10 cellular contexts compared by ENCODE assay signal in the genomic region with DNA sequence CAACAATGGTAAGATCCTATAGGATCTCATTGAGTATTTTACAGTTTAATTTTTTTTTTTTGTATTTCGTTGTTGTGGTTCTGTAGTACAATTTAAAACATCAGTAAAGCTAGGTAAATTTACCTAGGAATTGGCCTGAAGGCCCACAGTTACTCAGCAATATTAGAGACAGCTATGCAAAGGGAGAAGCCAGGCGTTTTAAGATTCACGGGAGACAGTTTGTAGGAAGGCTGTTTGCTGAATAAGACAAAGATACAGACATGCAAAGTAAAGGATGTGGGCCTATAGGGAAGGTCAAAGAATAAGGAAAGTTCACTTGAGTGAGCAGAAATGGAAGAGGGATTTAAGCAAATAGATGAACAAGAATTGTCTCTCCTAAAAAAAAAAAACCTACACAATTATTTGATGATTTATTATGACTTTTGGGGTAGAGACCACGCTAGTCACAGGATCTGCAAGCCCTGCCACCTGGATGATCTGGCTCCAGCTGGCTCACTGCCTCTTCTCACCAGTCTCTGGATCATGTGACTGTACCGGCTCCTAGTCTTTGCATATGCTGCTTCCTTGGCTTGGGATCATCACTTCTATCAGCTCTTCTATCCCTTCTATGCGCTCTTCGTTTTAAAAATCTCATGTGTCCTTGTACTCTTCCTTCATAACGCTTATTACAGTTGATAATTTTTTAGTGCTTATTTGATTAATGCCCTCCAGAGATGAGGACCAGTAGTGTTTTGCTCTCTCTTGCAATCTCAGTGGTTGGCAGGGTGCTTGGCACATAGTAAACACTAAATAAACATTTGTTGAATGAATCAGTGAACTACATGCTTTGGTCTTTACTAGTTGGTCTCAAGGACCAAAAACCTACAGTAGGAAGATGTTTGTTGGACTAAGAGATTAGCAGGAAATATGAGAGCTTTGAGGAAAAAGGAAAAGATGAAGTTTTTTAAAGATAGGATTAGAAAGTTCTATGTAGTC. TPM values are rescaled to one million over a fixed set of nuclear protein-coding genes. Genes with fewer than 3 reads are reported as not detected.
A peak's percentile ranks its signal among the peaks of the same experiment; 100 is the strongest.
DNase-seq lines count a peak whose midpoint lies in the region; ATAC-seq and TF ChIP-seq lines count a peak whose summit lies in the region.
"Had no signal": no experiment of that assay in that cellular context is flagged by ENCODE, and none has a peak within 500 bp of the region (broad histone marks: within the 10 kb centered on the region; RNA-seq: fewer than 3 reads in every experiment).

No MANE protein-coding gene starts in this region.

- no peak overlapping the region for H3K27ac ChIP-seq in CD8-positive, alpha-beta memory T cell (ENCODE audit: low read depth, low read length)
- H3K27ac ChIP-seq: tibial nerve had no signal

- H2AFZ ChIP-seq in Loucy (ENCODE audit: low read length), result no peak overlapping the region

- POLR2A ChIA-PET in CD8-positive, alpha-beta memory T cell (lab: Charles Lee), result no interaction called here

- H3F3A ChIP-seq in Loucy (ENCODE audit: low read depth), result peaks cover 12% of the 10 kb centered on the region

- peak overlapping the region in 6 of 7 donors; percentile 21 to 70 (median 42) for H3K4me3 Mint-ChIP-seq in CD8-positive, alpha-beta memory T cell
- H3K4me3 Mint-ChIP-seq: activated naive CD4-positive, alpha-beta T cell treated with anti-CD3 and anti-CD28 coated beads, Interleukin-2, amount 10 ng/mL, durations not matched to agents 7 days and 5 days had no signal

- peaks cover 0 to 10% (median 2%) of the 10 kb centered on the region in 3 donors for H3K36me3 Mint-ChIP-seq in CD8-positive, alpha-beta memory T cell

- no peaks in the 10 kb centered on the region for H3K9me3 ChIP-seq in CD8-positive, alpha-beta memory T cell (ENCODE audit: low read length)
- no peaks in the 10 kb centered on the region; the same call in 1 of the 2 replicates for H3K9me3 ChIP-seq in Loucy (ENCODE audit: insufficient read depth, low read depth, low read length)
- H3K9me3 ChIP-seq in mucosa of descending colon, result no peaks in the 10 kb centered on the region

- H3K9ac ChIP-seq in Loucy (ENCODE audit: low read depth, low read length, poor library complexity, severe bottlenecking), result peak overlapping the region; percentile 31

- peaks cover 100% of the 10 kb centered on the region for H3K79me2 ChIP-seq in Loucy (ENCODE audit: insufficient read depth, low read length)

- peaks cover 86 to 97% (median 96%) of the 10 kb centered on the region in 3 donors for H3K4me1 Mint-ChIP-seq in CD8-positive, alpha-beta memory T cell

- no peaks in the 10 kb centered on the region for H3K27me3 ChIP-seq in CD8-positive, alpha-beta memory T cell (ENCODE audit: insufficient read depth, low read length, poor library complexity, severe bottlenecking)
- no peaks in the 10 kb centered on the region for H3K27me3 ChIP-seq in Loucy (ENCODE audit: insufficient read depth, low read length, poor library complexity, severe bottlenecking)
- H3K27me3 ChIP-seq: tibial nerve had no signal

- H3K4me2 ChIP-seq in Loucy (ENCODE audit: low read depth, low read length, poor library complexity, severe bottlenecking), result peak overlapping the region; percentile 88

- H3K4me1 ChIP-seq in CD8-positive, alpha-beta memory T cell (ENCODE audit: insufficient read depth, low read length), result peaks cover 92% of the 10 kb centered on the region
- H3K4me1 ChIP-seq in Loucy (ENCODE audit: insufficient read depth, low read length, poor library complexity, severe bottlenecking), result peaks cover 89% of the 10 kb centered on the region
- H3K4me1 ChIP-seq in mucosa of descending colon (ENCODE audit: low read depth), result peaks cover 40% of the 10 kb centered on the region

- intact Hi-C loops in mucosa of descending colon (cut with DNase I, micrococcal nuclease), result no loop called here

- peaks cover 100% of the 10 kb centered on the region for H4K20me1 ChIP-seq in Loucy (ENCODE audit: insufficient read depth, low read length, poor library complexity, severe bottlenecking)

- no peaks in the 10 kb centered on the region for H3K36me3 ChIP-seq in CD8-positive, alpha-beta memory T cell (ENCODE audit: insufficient read depth, low read length)
- H3K36me3 ChIP-seq in Loucy (ENCODE audit: insufficient read depth, low read length) (peaks cover 4% of the 10 kb centered on the region; the same call in 1 of the 2 replicates), mucosa of descending colon (ENCODE audit: low read depth) (no peaks in the 10 kb centered on the region)
- H3K36me3 ChIP-seq: tibial nerve had no signal

- no peak for DNase-seq in CD8-positive, alpha-beta memory T cell
- peak; percentile 85 for DNase-seq in cerebellum (ENCODE audit: low spot score)
- DNase-seq in mucosa of descending colon, result peak in 1 of 3 donors; percentile 26
- DNase-seq in epidermal melanocyte (ENCODE audit: insufficient read length, low spot score), result no peak
- DNase-seq in NOMO-1 treated with DMSO at 0.1 percent for 48 hours (lab: John Stamatoyannopoulos, UW; ENCODE audit: unreplicated experiment), result no peak
- DNase-seq: activated naive CD4-positive, alpha-beta T cell treated with anti-CD3 and anti-CD28 coated beads, Interleukin-2, amount 10 ng/mL, durations not matched to agents 7 days and 5 days had no signal

- H3K4me3 ChIP-seq in CD8-positive, alpha-beta memory T cell (ENCODE audit: low read length), result no peak overlapping the region
- H3K4me3 ChIP-seq in Loucy (ENCODE audit: low read length, poor library complexity, severe bottlenecking) (peak overlapping the region; percentile 64), mucosa of descending colon (no peak overlapping the region)
- H3K4me3 ChIP-seq: tibial nerve had no signal

- CTCF ChIA-PET in CD8-positive, alpha-beta memory T cell (lab: Charles Lee), result interaction anchor here (1.2 kb wide), 1 partner anchor 10 kb away, joined by 6 read pairs; no protein-coding TSS in a partner anchor

- TF ChIP-seq CTCF in Loucy (conservative IDR thresholded peaks at IDR 0.05; ENCODE audit: low read length) (no peak), mucosa of descending colon (IDR thresholded peaks at IDR 0.05) (no peak)

- H3K27ac Mint-ChIP-seq in CD8-positive, alpha-beta memory T cell, result peak overlapping the region in 7 of 8 donors; percentile 4 to 62 (median 24)
- H3K27ac Mint-ChIP-seq: activated naive CD4-positive, alpha-beta T cell treated with anti-CD3 and anti-CD28 coated beads, Interleukin-2, amount 10 ng/mL, durations not matched to agents 7 days and 5 days had no signal

- peak; percentile 73 for ATAC-seq in mucosa of descending colon
- no peak for ATAC-seq in GM19351 (IDR thresholded peaks at IDR 0.05; ENCODE audit: unreplicated experiment)
- ATAC-seq in GM18519 (IDR thresholded peaks at IDR 0.05; ENCODE audit: low FRiP score, unreplicated experiment), result no peak

- peaks cover 0 to 5% of the 10 kb centered on the region in 2 donors for H3K27me3 Mint-ChIP-seq in CD8-positive, alpha-beta memory T cell
- H3K27me3 Mint-ChIP-seq: activated naive CD4-positive, alpha-beta T cell treated with anti-CD3 and anti-CD28 coated beads, Interleukin-2, amount 10 ng/mL, durations not matched to agents 7 days and 5 days had no signal

- H3K9me3 Mint-ChIP-seq in CD8-positive, alpha-beta memory T cell, result peaks cover 0 to 1% (median 0%) of the 10 kb centered on the region in 5 donors
- H3K9me3 Mint-ChIP-seq: activated naive CD4-positive, alpha-beta T cell treated with anti-CD3 and anti-CD28 coated beads, Interleukin-2, amount 10 ng/mL, durations not matched to agents 7 days and 5 days had no signal

- no peaks in the 10 kb centered on the region for H3K9me2 ChIP-seq in Loucy (replicated peaks; ENCODE audit: low read depth, low read length)

RNA-seq across cellular contexts. Expression of gene DYRK1A, which starts 14.1 kb away (rescaled TPM):
- total RNA-seq in CD8-positive, alpha-beta memory T cell, result 10 to 100 TPM; 66.1 to 69.6 TPM
- polyA plus RNA-seq in CD8-positive, alpha-beta memory T cell, result 3.7 TPM
- 138 TPM for total RNA-seq in cerebellum
- 10 to 100 TPM; 61.2 to 76.5 (median 72.7) TPM for total RNA-seq in mucosa of descending colon
